In the genomic region with DNA sequence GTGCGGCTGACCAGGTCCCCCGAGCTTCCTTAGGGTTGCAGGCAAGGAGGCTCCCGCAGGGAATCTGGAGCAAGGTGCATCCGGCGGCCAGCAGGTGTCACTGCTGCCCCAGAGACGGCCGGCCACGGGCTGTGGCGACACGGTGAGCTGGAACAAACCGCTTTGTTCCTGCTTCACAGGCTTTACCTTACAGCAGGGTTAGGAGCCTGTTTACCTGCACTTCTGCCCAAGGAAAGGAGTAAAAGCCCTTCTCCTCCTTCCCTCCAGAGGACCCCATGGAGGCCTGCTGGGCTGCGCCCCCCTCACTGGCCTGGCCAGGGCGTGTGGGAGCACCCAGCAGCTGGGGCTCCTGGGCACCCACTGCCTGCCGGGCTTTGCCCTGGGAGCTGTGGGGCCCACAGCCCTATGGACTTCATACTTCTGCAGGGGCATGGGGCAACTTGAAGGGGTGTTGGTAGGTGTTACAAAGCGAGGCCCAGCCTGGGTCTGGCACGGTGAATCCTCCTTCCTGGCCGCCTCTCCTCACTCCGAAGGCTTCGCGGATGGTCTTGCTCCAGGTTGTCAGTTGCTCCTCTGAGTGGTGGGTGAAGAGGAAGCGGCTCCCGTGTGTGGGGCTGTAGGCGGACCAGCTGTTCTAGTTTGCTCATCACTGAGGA, we compare ENCODE assay signal across 1 cellular context.
A peak's percentile ranks its signal among the peaks of the same experiment; 100 is the strongest.
TF ChIP-seq lines count a peak whose summit lies in the region.

No MANE protein-coding gene starts in this region.

TF ChIP-seq in K562, 482 proteins besides CTCF, POLR2A, EP300 and RAD21 (continued from another document and continues in another):
- TF ChIP-seq, protein P1, sequence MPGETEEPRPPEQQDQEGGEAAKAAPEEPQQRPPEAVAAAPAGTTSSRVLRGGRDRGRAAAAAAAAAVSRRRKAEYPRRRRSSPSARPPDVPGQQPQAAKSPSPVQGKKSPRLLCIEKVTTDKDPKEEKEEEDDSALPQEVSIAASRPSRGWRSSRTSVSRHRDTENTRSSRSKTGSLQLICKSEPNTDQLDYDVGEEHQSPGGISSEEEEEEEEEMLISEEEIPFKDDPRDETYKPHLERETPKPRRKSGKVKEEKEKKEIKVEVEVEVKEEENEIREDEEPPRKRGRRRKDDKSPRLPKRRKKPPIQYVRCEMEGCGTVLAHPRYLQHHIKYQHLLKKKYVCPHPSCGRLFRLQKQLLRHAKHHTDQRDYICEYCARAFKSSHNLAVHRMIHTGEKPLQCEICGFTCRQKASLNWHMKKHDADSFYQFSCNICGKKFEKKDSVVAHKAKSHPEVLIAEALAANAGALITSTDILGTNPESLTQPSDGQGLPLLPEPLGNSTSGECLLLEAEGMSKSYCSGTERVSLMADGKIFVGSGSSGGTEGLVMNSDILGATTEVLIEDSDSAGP (CRISPR knock-in tag; IDR thresholded peaks at IDR 0.05) = no peak
- TF ChIP-seq ARID2 (IDR thresholded peaks at IDR 0.05) = peak; percentile 72; the same call in 1 of the 2 replicates
- no peak for TF ChIP-seq SREBF2 (CRISPR knock-in tag; IDR thresholded peaks at IDR 0.05)
- TF ChIP-seq ZBTB7A (IDR thresholded peaks at IDR 0.05; ENCODE audit: borderline replicate concordance, control insufficient read depth, low read depth, low read length) = 0 out of 2 replicates have a peak, but pooled peaks have one; percentile 13
- TF ChIP-seq, protein P2, sequence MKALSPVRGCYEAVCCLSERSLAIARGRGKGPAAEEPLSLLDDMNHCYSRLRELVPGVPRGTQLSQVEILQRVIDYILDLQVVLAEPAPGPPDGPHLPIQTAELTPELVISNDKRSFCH (CRISPR knock-in tag; IDR thresholded peaks at IDR 0.05) = no peak
- TF ChIP-seq, protein P2 (tag; IDR thresholded peaks at IDR 0.05) = 0 out of 2 replicates have a peak, but pooled peaks have one; percentile 40
- TF ChIP-seq ZNF830 (CRISPR knock-in tag; IDR thresholded peaks at IDR 0.05) = no peak
- TF ChIP-seq ZNF384 (IDR thresholded peaks at IDR 0.05; ENCODE audit: low read depth, low read length) = 0 out of 2 replicates have a peak, but pooled peaks have one; percentile 14
- TF ChIP-seq, protein P3, sequence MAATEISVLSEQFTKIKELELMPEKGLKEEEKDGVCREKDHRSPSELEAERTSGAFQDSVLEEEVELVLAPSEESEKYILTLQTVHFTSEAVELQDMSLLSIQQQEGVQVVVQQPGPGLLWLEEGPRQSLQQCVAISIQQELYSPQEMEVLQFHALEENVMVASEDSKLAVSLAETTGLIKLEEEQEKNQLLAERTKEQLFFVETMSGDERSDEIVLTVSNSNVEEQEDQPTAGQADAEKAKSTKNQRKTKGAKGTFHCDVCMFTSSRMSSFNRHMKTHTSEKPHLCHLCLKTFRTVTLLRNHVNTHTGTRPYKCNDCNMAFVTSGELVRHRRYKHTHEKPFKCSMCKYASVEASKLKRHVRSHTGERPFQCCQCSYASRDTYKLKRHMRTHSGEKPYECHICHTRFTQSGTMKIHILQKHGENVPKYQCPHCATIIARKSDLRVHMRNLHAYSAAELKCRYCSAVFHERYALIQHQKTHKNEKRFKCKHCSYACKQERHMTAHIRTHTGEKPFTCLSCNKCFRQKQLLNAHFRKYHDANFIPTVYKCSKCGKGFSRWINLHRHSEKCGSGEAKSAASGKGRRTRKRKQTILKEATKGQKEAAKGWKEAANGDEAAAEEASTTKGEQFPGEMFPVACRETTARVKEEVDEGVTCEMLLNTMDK (IDR thresholded peaks at IDR 0.05; ENCODE audit: borderline replicate concordance, insufficient read depth, low read depth, low read length, poor library complexity, severe bottlenecking) = peak; percentile 25
- TF ChIP-seq, protein P4, sequence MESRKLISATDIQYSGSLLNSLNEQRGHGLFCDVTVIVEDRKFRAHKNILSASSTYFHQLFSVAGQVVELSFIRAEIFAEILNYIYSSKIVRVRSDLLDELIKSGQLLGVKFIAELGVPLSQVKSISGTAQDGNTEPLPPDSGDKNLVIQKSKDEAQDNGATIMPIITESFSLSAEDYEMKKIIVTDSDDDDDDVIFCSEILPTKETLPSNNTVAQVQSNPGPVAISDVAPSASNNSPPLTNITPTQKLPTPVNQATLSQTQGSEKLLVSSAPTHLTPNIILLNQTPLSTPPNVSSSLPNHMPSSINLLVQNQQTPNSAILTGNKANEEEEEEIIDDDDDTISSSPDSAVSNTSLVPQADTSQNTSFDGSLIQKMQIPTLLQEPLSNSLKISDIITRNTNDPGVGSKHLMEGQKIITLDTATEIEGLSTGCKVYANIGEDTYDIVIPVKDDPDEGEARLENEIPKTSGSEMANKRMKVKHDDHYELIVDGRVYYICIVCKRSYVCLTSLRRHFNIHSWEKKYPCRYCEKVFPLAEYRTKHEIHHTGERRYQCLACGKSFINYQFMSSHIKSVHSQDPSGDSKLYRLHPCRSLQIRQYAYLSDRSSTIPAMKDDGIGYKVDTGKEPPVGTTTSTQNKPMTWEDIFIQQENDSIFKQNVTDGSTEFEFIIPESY (CRISPR knock-in tag; IDR thresholded peaks at IDR 0.05) = peak; percentile 75; the same call in 1 of the 2 replicates
- peak; percentile 91; the same call in 1 of the 2 replicates for TF ChIP-seq RB1 (IDR thresholded peaks at IDR 0.05; ENCODE audit: low read depth)
- TF ChIP-seq, protein P5, sequence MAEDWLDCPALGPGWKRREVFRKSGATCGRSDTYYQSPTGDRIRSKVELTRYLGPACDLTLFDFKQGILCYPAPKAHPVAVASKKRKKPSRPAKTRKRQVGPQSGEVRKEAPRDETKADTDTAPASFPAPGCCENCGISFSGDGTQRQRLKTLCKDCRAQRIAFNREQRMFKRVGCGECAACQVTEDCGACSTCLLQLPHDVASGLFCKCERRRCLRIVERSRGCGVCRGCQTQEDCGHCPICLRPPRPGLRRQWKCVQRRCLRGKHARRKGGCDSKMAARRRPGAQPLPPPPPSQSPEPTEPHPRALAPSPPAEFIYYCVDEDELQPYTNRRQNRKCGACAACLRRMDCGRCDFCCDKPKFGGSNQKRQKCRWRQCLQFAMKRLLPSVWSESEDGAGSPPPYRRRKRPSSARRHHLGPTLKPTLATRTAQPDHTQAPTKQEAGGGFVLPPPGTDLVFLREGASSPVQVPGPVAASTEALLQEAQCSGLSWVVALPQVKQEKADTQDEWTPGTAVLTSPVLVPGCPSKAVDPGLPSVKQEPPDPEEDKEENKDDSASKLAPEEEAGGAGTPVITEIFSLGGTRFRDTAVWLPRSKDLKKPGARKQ (CRISPR knock-in tag; IDR thresholded peaks at IDR 0.05) = 0 out of 2 replicates have a peak, but pooled peaks have one; percentile 32
- TF ChIP-seq, protein P6, sequence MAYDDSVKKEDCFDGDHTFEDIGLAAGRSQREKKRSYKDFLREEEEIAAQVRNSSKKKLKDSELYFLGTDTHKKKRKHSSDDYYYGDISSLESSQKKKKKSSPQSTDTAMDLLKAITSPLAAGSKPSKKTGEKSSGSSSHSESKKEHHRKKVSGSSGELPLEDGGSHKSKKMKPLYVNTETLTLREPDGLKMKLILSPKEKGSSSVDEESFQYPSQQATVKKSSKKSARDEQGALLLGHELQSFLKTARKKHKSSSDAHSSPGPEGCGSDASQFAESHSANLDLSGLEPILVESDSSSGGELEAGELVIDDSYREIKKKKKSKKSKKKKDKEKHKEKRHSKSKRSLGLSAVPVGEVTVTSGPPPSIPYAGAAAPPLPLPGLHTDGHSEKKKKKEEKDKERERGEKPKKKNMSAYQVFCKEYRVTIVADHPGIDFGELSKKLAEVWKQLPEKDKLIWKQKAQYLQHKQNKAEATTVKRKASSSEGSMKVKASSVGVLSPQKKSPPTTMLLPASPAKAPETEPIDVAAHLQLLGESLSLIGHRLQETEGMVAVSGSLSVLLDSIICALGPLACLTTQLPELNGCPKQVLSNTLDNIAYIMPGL (CRISPR knock-in tag; IDR thresholded peaks at IDR 0.05) = 0 out of 2 replicates have a peak, but pooled peaks have one; percentile 22
- no peak for TF ChIP-seq SAFB (IDR thresholded peaks at IDR 0.05; ENCODE audit: borderline replicate concordance, low read depth, low read length)
- peak; percentile 84; the same call in 1 of the 2 replicates for TF ChIP-seq LEF1 (IDR thresholded peaks at IDR 0.05)
- TF ChIP-seq PTRF (tag; IDR thresholded peaks at IDR 0.05) = no peak
- 0 out of 2 replicates have a peak, but pooled peaks have one; percentile 26 for TF ChIP-seq SIN3B (IDR thresholded peaks at IDR 0.05; ENCODE audit: low read depth)
- peak; percentile 45; the same call in 1 of the 2 replicates for TF ChIP-seq JUND (IDR thresholded peaks at IDR 0.05; ENCODE audit: borderline replicate concordance, low read depth, low read length)
- TF ChIP-seq JUND (tag; IDR thresholded peaks at IDR 0.05; ENCODE audit: borderline replicate concordance, low read depth, low read length) = peak; percentile 34; the same call in 1 of the 3 replicates
- TF ChIP-seq, protein P7, sequence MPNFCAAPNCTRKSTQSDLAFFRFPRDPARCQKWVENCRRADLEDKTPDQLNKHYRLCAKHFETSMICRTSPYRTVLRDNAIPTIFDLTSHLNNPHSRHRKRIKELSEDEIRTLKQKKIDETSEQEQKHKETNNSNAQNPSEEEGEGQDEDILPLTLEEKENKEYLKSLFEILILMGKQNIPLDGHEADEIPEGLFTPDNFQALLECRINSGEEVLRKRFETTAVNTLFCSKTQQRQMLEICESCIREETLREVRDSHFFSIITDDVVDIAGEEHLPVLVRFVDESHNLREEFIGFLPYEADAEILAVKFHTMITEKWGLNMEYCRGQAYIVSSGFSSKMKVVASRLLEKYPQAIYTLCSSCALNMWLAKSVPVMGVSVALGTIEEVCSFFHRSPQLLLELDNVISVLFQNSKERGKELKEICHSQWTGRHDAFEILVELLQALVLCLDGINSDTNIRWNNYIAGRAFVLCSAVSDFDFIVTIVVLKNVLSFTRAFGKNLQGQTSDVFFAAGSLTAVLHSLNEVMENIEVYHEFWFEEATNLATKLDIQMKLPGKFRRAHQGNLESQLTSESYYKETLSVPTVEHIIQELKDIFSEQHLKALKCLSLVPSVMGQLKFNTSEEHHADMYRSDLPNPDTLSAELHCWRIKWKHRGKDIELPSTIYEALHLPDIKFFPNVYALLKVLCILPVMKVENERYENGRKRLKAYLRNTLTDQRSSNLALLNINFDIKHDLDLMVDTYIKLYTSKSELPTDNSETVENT (CRISPR knock-in tag; IDR thresholded peaks at IDR 0.05) = peak; percentile 53; the same call in 1 of the 2 replicates
- TF ChIP-seq CTBP1 (IDR thresholded peaks at IDR 0.05; ENCODE audit: borderline replicate concordance) = peak; percentile 48; the same call in 1 of the 2 replicates
- TF ChIP-seq, protein P8, sequence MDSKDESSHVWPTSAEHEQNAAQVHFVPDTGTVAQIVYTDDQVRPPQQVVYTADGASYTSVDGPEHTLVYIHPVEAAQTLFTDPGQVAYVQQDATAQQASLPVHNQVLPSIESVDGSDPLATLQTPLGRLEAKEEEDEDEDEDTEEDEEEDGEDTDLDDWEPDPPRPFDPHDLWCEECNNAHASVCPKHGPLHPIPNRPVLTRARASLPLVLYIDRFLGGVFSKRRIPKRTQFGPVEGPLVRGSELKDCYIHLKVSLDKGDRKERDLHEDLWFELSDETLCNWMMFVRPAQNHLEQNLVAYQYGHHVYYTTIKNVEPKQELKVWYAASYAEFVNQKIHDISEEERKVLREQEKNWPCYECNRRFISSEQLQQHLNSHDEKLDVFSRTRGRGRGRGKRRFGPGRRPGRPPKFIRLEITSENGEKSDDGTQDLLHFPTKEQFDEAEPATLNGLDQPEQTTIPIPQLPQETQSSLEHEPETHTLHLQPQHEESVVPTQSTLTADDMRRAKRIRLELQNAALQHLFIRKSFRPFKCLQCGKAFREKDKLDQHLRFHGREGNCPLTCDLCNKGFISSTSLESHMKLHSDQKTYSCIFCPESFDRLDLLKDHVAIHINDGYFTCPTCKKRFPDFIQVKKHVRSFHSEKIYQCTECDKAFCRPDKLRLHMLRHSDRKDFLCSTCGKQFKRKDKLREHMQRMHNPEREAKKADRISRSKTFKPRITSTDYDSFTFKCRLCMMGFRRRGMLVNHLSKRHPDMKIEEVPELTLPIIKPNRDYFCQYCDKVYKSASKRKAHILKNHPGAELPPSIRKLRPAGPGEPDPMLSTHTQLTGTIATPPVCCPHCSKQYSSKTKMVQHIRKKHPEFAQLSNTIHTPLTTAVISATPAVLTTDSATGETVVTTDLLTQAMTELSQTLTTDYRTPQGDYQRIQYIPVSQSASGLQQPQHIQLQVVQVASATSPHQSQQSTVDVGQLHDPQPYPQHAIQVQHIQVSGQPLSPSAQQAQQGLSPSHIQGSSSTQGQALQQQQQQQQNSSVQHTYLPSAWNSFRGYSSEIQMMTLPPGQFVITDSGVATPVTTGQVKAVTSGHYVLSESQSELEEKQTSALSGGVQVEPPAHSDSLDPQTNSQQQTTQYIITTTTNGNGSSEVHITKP (IDR thresholded peaks at IDR 0.05; ENCODE audit: partially characterized antibody) = no peak
- peak in 1 of 2 experiments; percentile 87; a peak in 2 of 4 replicates for TF ChIP-seq TRIM24 (IDR thresholded peaks at IDR 0.05)
- no peak for TF ChIP-seq ZZZ3 (IDR thresholded peaks at IDR 0.05)
- 0 out of 2 replicates have a peak, but pooled peaks have one; percentile 43 for TF ChIP-seq GABPA (tag; conservative IDR thresholded peaks at IDR 0.05; ENCODE audit: low read depth)
- 0 out of 2 replicates have a peak, but pooled peaks have one; percentile 17 for TF ChIP-seq ZNF143 (CRISPR knock-in tag; IDR thresholded peaks at IDR 0.05)
- TF ChIP-seq, protein P9, sequence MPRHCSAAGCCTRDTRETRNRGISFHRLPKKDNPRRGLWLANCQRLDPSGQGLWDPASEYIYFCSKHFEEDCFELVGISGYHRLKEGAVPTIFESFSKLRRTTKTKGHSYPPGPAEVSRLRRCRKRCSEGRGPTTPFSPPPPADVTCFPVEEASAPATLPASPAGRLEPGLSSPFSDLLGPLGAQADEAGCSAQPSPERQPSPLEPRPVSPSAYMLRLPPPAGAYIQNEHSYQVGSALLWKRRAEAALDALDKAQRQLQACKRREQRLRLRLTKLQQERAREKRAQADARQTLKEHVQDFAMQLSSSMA (CRISPR knock-in tag; IDR thresholded peaks at IDR 0.05) = no peak
- TF ChIP-seq TCFL5 (CRISPR knock-in tag; conservative IDR thresholded peaks at IDR 0.05) = no peak
- TF ChIP-seq, protein P10, sequence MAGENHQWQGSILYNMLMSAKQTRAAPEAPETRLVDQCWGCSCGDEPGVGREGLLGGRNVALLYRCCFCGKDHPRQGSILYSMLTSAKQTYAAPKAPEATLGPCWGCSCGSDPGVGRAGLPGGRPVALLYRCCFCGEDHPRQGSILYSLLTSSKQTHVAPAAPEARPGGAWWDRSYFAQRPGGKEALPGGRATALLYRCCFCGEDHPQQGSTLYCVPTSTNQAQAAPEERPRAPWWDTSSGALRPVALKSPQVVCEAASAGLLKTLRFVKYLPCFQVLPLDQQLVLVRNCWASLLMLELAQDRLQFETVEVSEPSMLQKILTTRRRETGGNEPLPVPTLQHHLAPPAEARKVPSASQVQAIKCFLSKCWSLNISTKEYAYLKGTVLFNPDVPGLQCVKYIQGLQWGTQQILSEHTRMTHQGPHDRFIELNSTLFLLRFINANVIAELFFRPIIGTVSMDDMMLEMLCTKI (IDR thresholded peaks at IDR 0.05; ENCODE audit: partially characterized antibody) = no peak
- TF ChIP-seq GABPB1 (CRISPR knock-in tag; IDR thresholded peaks at IDR 0.05) = peak; percentile 69; the same call in 1 of the 2 replicates
- TF ChIP-seq ESRRA (IDR thresholded peaks at IDR 0.05; ENCODE audit: borderline replicate concordance, low read depth) = peak; percentile 68; the same call in 1 of the 2 replicates
- 0 out of 2 replicates have a peak, but pooled peaks have one; percentile 65 for TF ChIP-seq ZC3H11A (IDR thresholded peaks at IDR 0.05; ENCODE audit: low read depth, low read length)
- TF ChIP-seq ETV1 (tag; conservative IDR thresholded peaks at IDR 0.05; ENCODE audit: low read depth) = peak; percentile 52
